ENCODE assay signal across 20 cellular contexts in the genomic region with DNA sequence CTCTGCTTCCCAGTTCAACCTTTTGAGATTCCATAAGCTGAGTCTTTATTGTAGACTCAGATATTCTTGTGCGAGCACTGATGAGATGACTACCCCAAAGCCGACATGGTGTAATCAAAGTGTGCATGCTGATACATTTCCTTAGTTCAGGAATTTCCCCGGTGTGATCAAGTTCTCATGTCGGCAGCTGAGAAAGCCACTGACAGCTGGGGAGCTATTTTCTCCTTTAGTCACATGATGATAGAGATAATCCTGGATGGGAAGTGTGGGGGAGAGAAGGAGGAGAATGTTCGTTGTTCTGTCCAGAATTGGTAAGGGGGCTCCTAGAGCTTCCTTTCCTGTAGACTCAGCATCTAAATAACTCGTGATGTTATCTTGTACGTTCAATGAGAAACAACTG. TPM values are rescaled to one million over a fixed set of nuclear protein-coding genes. Genes with fewer than 3 reads are reported as not detected.
DNase-seq lines count a peak whose midpoint lies in the region; TF ChIP-seq lines count a peak whose summit lies in the region.
"Had no signal": no experiment of that assay in that cellular context is flagged by ENCODE, and none has a peak within 500 bp of the region (broad histone marks: within the 10 kb centered on the region; RNA-seq: fewer than 3 reads in every experiment).

No MANE protein-coding gene starts in this region.

- no peaks in the 10 kb centered on the region for H3K27me3 ChIP-seq in fibroblast of lung (ENCODE audit: control insufficient read depth, insufficient read depth, low read length)
- no peaks in the 10 kb centered on the region for H3K27me3 ChIP-seq in osteoblast (ENCODE audit: insufficient read depth, low read length)
- H3K27me3 ChIP-seq: stomach had no signal

- H3K4me3 ChIP-seq in fibroblast of lung (replicated peaks in 1 of 4; ENCODE audit: control extremely low read depth in 1 of 4, insufficient read depth in 1 of 4, low read depth in 3 of 4, low read length in 4 of 4), result no peak overlapping the region
- H3K4me3 ChIP-seq in osteoblast (ENCODE audit: insufficient read depth, low read length), result no peak overlapping the region
- H3K4me3 ChIP-seq: stomach had no signal

- H3K4me2 ChIP-seq in fibroblast of lung (ENCODE audit: extremely low read depth, insufficient read depth, low read length), result no peak overlapping the region
- H3K4me2 ChIP-seq in osteoblast (ENCODE audit: insufficient read depth, low read length), result no peak overlapping the region
- H3K4me2 ChIP-seq: KMS-11 had no signal

- H3K4me1 ChIP-seq in fibroblast of lung (ENCODE audit: control insufficient read depth, extremely low read depth, insufficient read depth, low read length), result no peaks in the 10 kb centered on the region
- H3K4me1 ChIP-seq in osteoblast (ENCODE audit: insufficient read depth, low read length), result peaks cover 6% of the 10 kb centered on the region

- H3K27ac ChIP-seq in fibroblast of lung (ENCODE audit: insufficient read depth, low read length) (no peak overlapping the region), osteoblast (ENCODE audit: low read depth, low read length) (no peak overlapping the region)
- H3K27ac ChIP-seq: C4-2B, KMS-11, stomach had no signal

- DNase-seq in DMS 273 (lab: John Stamatoyannopoulos, UW; ENCODE audit: unreplicated experiment) (peak; percentile 68), NCI-H524 (lab: John Stamatoyannopoulos, UW) (peak; percentile 71 to 78), fibroblast of lung (ENCODE audit: low read depth in 2 of 2) (peak; percentile 12 to 67), osteoblast (ENCODE audit: insufficient read length, low spot score, missing footprints) (no peak), NCI-H1436 (lab: John Stamatoyannopoulos, UW) (no peak), GM19240 (ENCODE audit: insufficient read length, low spot score) (no peak), GM13976 (ENCODE audit: low spot score) (no peak)
- no peak for DNase-seq in activated naive CD4-positive, alpha-beta T cell treated with Interleukin-2 at 50 U/mL for 16 hours
- DNase-seq: activated CD8-positive, alpha-beta memory T cell treated with anti-CD3 and anti-CD28 coated beads for 24 hours; activated effector memory CD4-positive, alpha-beta T cell treated with Interleukin-2 at 50 U/mL for 16 hours; DND-41; effector CD4-positive, alpha-beta T cell; foreskin melanocyte; NCI-H1417 treated with DMSO at 0.1 percent for 48 hours; NCI-H446; nucleus accumbens; stimulated activated CD4-positive, alpha-beta T cell treated with anti-CD3 and anti-CD28 coated beads, Interleukin-12 subunit alpha, Interleukin-12 subunit beta, amount 100 ng/mL, for 4 hours; stomach had no signal

- TF ChIP-seq CTCF in fibroblast of lung (conservative IDR thresholded peaks at IDR 0.05 in 1 of 2, IDR thresholded peaks at IDR 0.05 in 1 of 2; ENCODE audit: low read depth in 1 of 2, low read length in 2 of 2) (no peak), osteoblast (IDR thresholded peaks at IDR 0.05; ENCODE audit: extremely low read depth, low read depth, low read length) (no peak), GM13976 (IDR thresholded peaks at IDR 0.05; ENCODE audit: borderline replicate concordance, control extremely low read depth, extremely low read depth, insufficient read depth, missing control alignments) (no peak)

- H3K9me3 ChIP-seq in fibroblast of lung (ENCODE audit: control insufficient read depth, insufficient read depth, low read depth, low read length) (no peaks in the 10 kb centered on the region), osteoblast (ENCODE audit: low read depth, low read length) (no peaks in the 10 kb centered on the region)
- H3K9me3 ChIP-seq: stomach had no signal

- no peak overlapping the region for H3K9ac ChIP-seq in fibroblast of lung (ENCODE audit: insufficient read depth, low read length)
- H3K9ac ChIP-seq: KMS-11 had no signal

- in situ Hi-C loops in GM13976 (cut with MboI; ENCODE audit: low sequenced_read_pairs, unreplicated experiment), result no loop called here

- H2AFZ ChIP-seq in fibroblast of lung (ENCODE audit: low read length) (no peak overlapping the region), osteoblast (ENCODE audit: low read length) (peak overlapping the region; percentile 51)

- H3K36me3 ChIP-seq in fibroblast of lung (ENCODE audit: control insufficient read depth, insufficient read depth, low read length) (no peaks in the 10 kb centered on the region), osteoblast (ENCODE audit: insufficient read depth, low read length) (no peaks in the 10 kb centered on the region)
- H3K36me3 ChIP-seq: stomach had no signal

- H4K20me1 ChIP-seq in fibroblast of lung (ENCODE audit: control insufficient read depth, extremely low read depth, insufficient read depth, low read length) (no peaks in the 10 kb centered on the region), osteoblast (ENCODE audit: insufficient read depth, low read length) (no peaks in the 10 kb centered on the region)

- no peaks in the 10 kb centered on the region for H3K79me2 ChIP-seq in fibroblast of lung (ENCODE audit: control insufficient read depth, insufficient read depth, low read length)
- no peaks in the 10 kb centered on the region for H3K79me2 ChIP-seq in osteoblast (ENCODE audit: insufficient read depth, low read length)

RNA-seq across cellular contexts. Expression of gene CAP2, which starts 7.7 kb away (rescaled TPM):
- total RNA-seq in fibroblast of lung (2.6 and 8.6 TPM in 2 replicates), osteoblast (10.0 and 12.3 TPM in 2 replicates)
- polyA plus RNA-seq in fibroblast of lung, result 23.4 and 38.1 TPM in 2 replicates
- polyA plus RNA-seq in fibroblast of lung (2012), result 12.1 and 18.6 TPM in 2 replicates
- 8.3 and 16.3 TPM in 2 replicates for polyA minus RNA-seq in fibroblast of lung (ENCODE audit: low replicate concordance)

Comparison
In these comparisons a context has a peak if more than half of its experiments do, and no peak if none do; other contexts are left out.
1. DNase-seq: peak in DMS 273 (single experiment), NCI-H524 (2 of 2) and fibroblast of lung (2 of 2); none in osteoblast (single experiment), NCI-H1436 (single experiment), GM19240 (single experiment), GM13976 (single experiment) and activated naive CD4-positive, alpha-beta T cell treated with Interleukin-2 at 50 U/mL for 16 hours (single experiment).